ENCODE assay signal across 32 cellular contexts in the genomic region with DNA sequence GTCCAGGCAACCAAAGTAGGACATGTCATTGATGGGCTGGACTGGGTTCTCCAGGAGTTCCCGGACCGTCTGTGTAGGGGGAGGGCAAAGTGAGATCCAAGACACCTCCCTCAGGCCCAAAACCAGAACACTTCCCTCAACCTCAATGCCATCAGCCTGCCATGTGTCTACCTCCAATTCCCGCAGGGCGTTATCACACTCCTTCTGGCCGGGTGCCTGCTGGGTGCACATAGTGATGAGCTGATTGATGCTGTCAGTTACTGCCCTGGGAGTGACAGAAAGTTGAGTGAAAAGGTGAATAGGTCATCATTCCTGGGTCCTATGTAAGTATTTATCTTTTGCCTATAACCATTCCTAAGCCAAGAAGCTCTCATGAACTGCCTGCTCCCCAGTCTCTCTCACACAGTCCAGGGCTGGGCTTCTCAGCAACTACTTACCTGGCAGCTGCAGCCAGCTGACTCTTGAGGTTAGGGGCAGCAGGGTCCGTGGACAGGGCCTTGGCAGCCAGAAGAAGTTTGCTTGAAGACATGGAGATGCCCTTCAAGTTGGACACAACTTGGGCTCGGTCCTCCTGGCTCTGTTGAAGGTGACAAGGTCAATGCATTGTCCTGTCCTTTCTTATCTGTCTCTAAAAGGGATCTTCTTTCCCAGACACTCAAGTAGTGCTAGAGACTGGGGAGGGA. TPM values are rescaled to one million over a fixed set of nuclear protein-coding genes. Genes with fewer than 3 reads are reported as not detected.
DNase-seq lines count a peak whose midpoint lies in the region; ATAC-seq, FAIRE-seq and TF ChIP-seq lines count a peak whose summit lies in the region.
"Had no signal": no experiment of that assay in that cellular context is flagged by ENCODE, and none has a peak within 500 bp of the region (broad histone marks: within the 10 kb centered on the region; RNA-seq: fewer than 3 reads in every experiment).

No MANE protein-coding gene starts in this region.

- H3K36me3 ChIP-seq in cardiac muscle cell: peaks cover 77% of the 10 kb centered on the region
- H3K36me3 ChIP-seq in K562 (ENCODE audit: control insufficient read depth, insufficient read depth, low read length): peaks cover 90% of the 10 kb centered on the region; the same call in 2 of the 3 replicates
- peaks cover 70 to 90% of the 10 kb centered on the region in 2 donors for H3K36me3 ChIP-seq in kidney (ENCODE audit: control insufficient read depth in 1 of 2, insufficient read depth in 2 of 2, low read length in 2 of 2)
- peaks cover 83 to 85% of the 10 kb centered on the region in 2 donors for H3K36me3 ChIP-seq in stomach smooth muscle (ENCODE audit: control insufficient read depth in 2 of 2, insufficient read depth in 2 of 2, low read length in 2 of 2)

- H3K9me3 ChIP-seq in cardiac muscle cell (ENCODE audit: low read depth) (no peaks in the 10 kb centered on the region), K562 (replicated peaks; ENCODE audit: control insufficient read depth, insufficient read depth, low read depth, low read length) (no peaks in the 10 kb centered on the region), kidney (ENCODE audit: control insufficient read depth in 1 of 2, low read length in 2 of 2) (no peaks in the 10 kb centered on the region), stomach smooth muscle (ENCODE audit: control insufficient read depth in 2 of 2, low read length in 2 of 2) (no peaks in the 10 kb centered on the region)
- H3K9me3 ChIP-seq: left lung, psoas muscle, SK-N-SH had no signal

- in situ Hi-C loops in K562 (cut with MboI): no loop called here

- no peak for TF ChIP-seq POLR2A in K562 (conservative IDR thresholded peaks at IDR 0.05)

- peaks cover 3% of the 10 kb centered on the region for H3K9me1 ChIP-seq in K562 (ENCODE audit: control insufficient read depth, insufficient read depth, low read length)

- FAIRE-seq in K562 (lab: Jason Lieb, UNC): no peak
- no peak for FAIRE-seq in kidney (lab: Jason Lieb, UNC)
- FAIRE-seq in D721Med (lab: Jason Lieb, UNC): no peak
- FAIRE-seq: A204.1, urothelium cell line had no signal

- intact Hi-C loops in Right ventricle myocardium superior (cut with DNase I): no loop called here
- intact Hi-C loops in K562 (cut with micrococcal nuclease): no loop called here
- intact Hi-C loops in kidney (cut with DNase I): no loop called here

- no peaks in the 10 kb centered on the region for H3K79me2 ChIP-seq in K562 (ENCODE audit: control insufficient read depth, insufficient read depth, low read length)

- H3K4me3 ChIP-seq in cardiac muscle cell: no peak overlapping the region
- no peak overlapping the region for H3K4me3 ChIP-seq in K562
- no peak overlapping the region for H3K4me3 ChIP-seq in kidney (ENCODE audit: low read length in 2 of 2)
- no peak overlapping the region for H3K4me3 ChIP-seq in stomach smooth muscle (ENCODE audit: low read length in 2 of 2)
- H3K4me3 ChIP-seq: GM23248, left lung, psoas muscle had no signal

- no peak for TF ChIP-seq EP300 in K562 (IDR thresholded peaks at IDR 0.05; ENCODE audit: low read length)

- TF ChIP-seq CTCF in cardiac muscle cell (IDR thresholded peaks at IDR 0.05; ENCODE audit: low read depth, low read length) (no peak), K562 (IDR thresholded peaks at IDR 0.05 in 2 of 3, conservative IDR thresholded peaks at IDR 0.05 in 1 of 3; ENCODE audit: insufficient read depth in 2 of 3, low read depth in 1 of 3, low read length in 3 of 3) (no peak), kidney (IDR thresholded peaks at IDR 0.05; ENCODE audit: borderline replicate concordance, extremely low read depth, insufficient read depth) (no peak), D721Med (IDR thresholded peaks at IDR 0.05; ENCODE audit: insufficient read depth, missing control alignments) (no peak)

- BruUV-seq in K562 (replicated peaks; lab: Mats Ljungman, UMichigan): TSS peak; percentile 37

- H3K9ac ChIP-seq in K562 (ENCODE audit: insufficient read depth in 1 of 2, low read depth in 2 of 2, low read length in 2 of 2) (no peak overlapping the region), kidney (ENCODE audit: low read length in 2 of 2) (no peak overlapping the region), stomach smooth muscle (ENCODE audit: low read length in 2 of 2) (no peak overlapping the region)
- H3K9ac ChIP-seq: GM23248, SK-N-SH had no signal

- no peak overlapping the region for H2AFZ ChIP-seq in K562 (ENCODE audit: low read depth, low read length)
- H2AFZ ChIP-seq: GM23248 had no signal

- no peaks in the 10 kb centered on the region for H4K20me1 ChIP-seq in K562 (replicated peaks; ENCODE audit: control insufficient read depth, insufficient read depth, low read length)

- H3K4me1 ChIP-seq in cardiac muscle cell (ENCODE audit: low read depth) (no peaks in the 10 kb centered on the region), K562 (replicated peaks in 1 of 2; ENCODE audit: control insufficient read depth in 2 of 2, insufficient read depth in 2 of 2, low read length in 2 of 2) (no peaks in the 10 kb centered on the region), kidney (ENCODE audit: control insufficient read depth in 1 of 2, insufficient read depth in 1 of 2, low read depth in 1 of 2, low read length in 2 of 2) (peaks cover 0 to 11% of the 10 kb centered on the region in 2 donors), stomach smooth muscle (ENCODE audit: control insufficient read depth, insufficient read depth, low read length) (no peaks in the 10 kb centered on the region)
- H3K4me1 ChIP-seq: left lung, psoas muscle had no signal

- H3K4me2 ChIP-seq in K562 (ENCODE audit: insufficient read depth, low read length): no peak overlapping the region
- H3K4me2 ChIP-seq: SK-N-SH had no signal

- H3K27ac ChIP-seq in cardiac muscle cell (peak overlapping the region; percentile 39), K562 (ENCODE audit: extremely low read depth, low read depth, low read length) (no peak overlapping the region), kidney (ENCODE audit: low read depth in 2 of 2, low read length in 2 of 2) (peak overlapping the region in 1 of 2 donors; percentile 11), stomach smooth muscle (ENCODE audit: low read length) (peak overlapping the region; percentile 49)
- H3K27ac ChIP-seq: brain microvascular endothelial cell, GM23248, left lung, psoas muscle had no signal

- H3K27me3 ChIP-seq in cardiac muscle cell: no peaks in the 10 kb centered on the region
- no peaks in the 10 kb centered on the region for H3K27me3 ChIP-seq in K562 (ENCODE audit: control insufficient read depth in 2 of 2, insufficient read depth in 2 of 2, low read length in 2 of 2)
- H3K27me3 ChIP-seq in stomach smooth muscle (ENCODE audit: control insufficient read depth in 1 of 2, insufficient read depth in 2 of 2, low read length in 2 of 2): no peaks in the 10 kb centered on the region
- H3K27me3 ChIP-seq: brain microvascular endothelial cell, left lung had no signal

- no peak for ATAC-seq in Right ventricle myocardium superior (ENCODE audit: poor library complexity)
- no peak for ATAC-seq in K562
- ATAC-seq: activated CD8-positive, alpha-beta T cell treated with anti-CD3 and anti-CD28 coated beads for 36 hours; activated T-helper 17 cell treated with anti-CD3 and anti-CD28 coated beads, Interleukin-2, amount 50 U/mL, for 72 hours; left lung had no signal

- CTCF ChIA-PET in K562 (lab: Yijun Ruan, JAX; ENCODE audit: low intra/inter-chr PET ratio): no interaction called here

- POLR2A ChIA-PET in K562 (lab: Yijun Ruan, JAX): interaction anchor here (0.6 to 2.3 kb wide), 5 partner anchors 11 to 89 kb away, joined by 3 to 10 read pairs (median 3); partner anchors contain the start of genes CCDC107 and RMRP

- DNase-seq in cardiac muscle cell (ENCODE audit: low read depth in 1 of 2, low spot score in 1 of 2) (no peak), Right ventricle myocardium superior (no peak), K562 (ENCODE audit: extremely low read depth in 1 of 4, low spot score in 3 of 4) (no peak), kidney (peak; percentile 55), NCI-H524 (lab: John Stamatoyannopoulos, UW) (no peak), D721Med (ENCODE audit: insufficient read length, low spot score) (no peak)
- DNase-seq in stimulated activated CD4-positive, alpha-beta T cell treated with anti-CD3 and anti-CD28 coated beads, Interleukin-4, amount 100 ng/mL, for 1 hour: no peak
- DNase-seq: activated CD4-positive, alpha-beta T cell treated with anti-CD3 and anti-CD28 coated beads for 1 hour; activated CD8-positive, alpha-beta memory T cell treated with anti-CD3 and anti-CD28 coated beads, Interleukin-2, amount 50 U/mL, for 48 hours; activated CD8-positive, alpha-beta T cell treated with anti-CD3 and anti-CD28 coated beads for 36 hours; activated naive CD4-positive, alpha-beta T cell treated with anti-CD3 and anti-CD28 coated beads, Interleukin-2, amount 50 U/mL, for 16 hours; amniotic stem cell; brain microvascular endothelial cell; CD4-positive, alpha-beta T cell; cortex of kidney; effector memory CD4-positive, alpha-beta T cell; erythroblast; glutamatergic neuron; GM23248; left lung; NCI-H1105; NCI-H187; NCI-H2171; nucleus accumbens; psoas muscle; SK-N-SH; stimulated activated CD4-positive, alpha-beta T cell treated with anti-CD3 and anti-CD28 coated beads, Interleukin-4, amount 100 ng/mL, for 4 hours had no signal

- 79% methylated on average over 3 of the region's 7 CpGs for WGBS in K562 (ENCODE audit: insufficient coverage, low coverage, missing lambda C conversion rate)

- TF ChIP-seq RAD21 in K562 (CRISPR knock-in tag; conservative IDR thresholded peaks at IDR 0.05 in 1 of 2, IDR thresholded peaks at IDR 0.05 in 1 of 2): no peak

RNA-seq across cellular contexts. Expression of gene TLN1, which starts 21.0 kb away (rescaled TPM):
- total RNA-seq in cardiac muscle cell: 172 and 178 TPM in 2 replicates
- 96.0 and 98.0 TPM in 2 replicates for polyA plus RNA-seq in cardiac muscle cell
- total RNA-seq in Right ventricle myocardium superior: 252 TPM
- total RNA-seq in K562 (2011; cell fraction: chromatin; rRNA removed; ENCODE audit: low replicate concordance): 276 and 411 TPM in 2 replicates
- 190 and 200 TPM in 2 replicates for total RNA-seq in K562 (2011; cell fraction: nucleolus; rRNA removed)
- 167 and 186 TPM in 2 replicates for total RNA-seq in K562 (2011; cell fraction: nucleoplasm; rRNA removed)
- 94.3 and 121 TPM in 2 replicates for total RNA-seq in K562 (2014; rRNA removed)
- 40.9 and 44.0 TPM in 2 replicates for total RNA-seq in K562 (2014; rRNA removed; fragmentation: Illumina TruSeq; extraction: Trizol)
- total RNA-seq in K562 (2015; rRNA removed; fragmentation: Illumina TruSeq; extraction: Trizol): 49.4 and 50.7 TPM in 2 replicates
- total RNA-seq in K562 (2021): 201 and 240 TPM in 2 replicates
- polyA plus RNA-seq in K562 (2011; rRNA removed): 54.8 and 98.5 TPM in 2 replicates
- 49.0 and 84.8 TPM in 2 replicates for polyA plus RNA-seq in K562 (2011; cell fraction: cytosol; rRNA removed)
- 81.3 and 128 TPM in 2 replicates for polyA plus RNA-seq in K562 (2011; cell fraction: nucleus; rRNA removed)
- 116 and 190 TPM in 2 replicates for polyA plus RNA-seq in K562 (2012)
- polyA plus RNA-seq in K562 (2014; fragmentation: Illumina TruSeq; extraction: Trizol): 75.1 and 98.7 TPM in 2 replicates
- polyA plus RNA-seq in K562 (2014; fragmentation: Nextera tagmentation; extraction: Ambion mirVana): 10 to 100 TPM in 1 of 2 experiments, 1 to 10 TPM in 1; 3.6 to 10.2 TPM
- 49.2 and 72.0 TPM in 2 replicates for polyA plus RNA-seq in K562 (2014; rRNA removed)
- 190 and 196 TPM in 2 replicates for polyA minus RNA-seq in K562 (2011; rRNA and poly(A)+ RNA removed)
- 278 and 355 TPM in 2 replicates for polyA minus RNA-seq in K562 (2011; cell fraction: cytosol; rRNA and poly(A)+ RNA removed)
- 62.3 and 63.3 TPM in 2 replicates for polyA minus RNA-seq in K562 (2011; cell fraction: nucleus; rRNA and poly(A)+ RNA removed)
- 376 TPM for total RNA-seq in kidney
- 71.7 TPM for polyA plus RNA-seq in kidney (ENCODE audit: insufficient read depth, low read depth, low replicate concordance)

RNA-seq across cellular contexts. Expression of gene TPM2, which starts 21.2 kb away (rescaled TPM):
- 645 and 899 TPM in 2 replicates for total RNA-seq in cardiac muscle cell
- polyA plus RNA-seq in cardiac muscle cell: 761 and 1,591 TPM in 2 replicates
- total RNA-seq in Right ventricle myocardium superior: 966 TPM
- 40.2 and 54.0 TPM in 2 replicates for total RNA-seq in K562 (2011; cell fraction: chromatin; rRNA removed; ENCODE audit: low replicate concordance)
- 25.3 and 29.3 TPM in 2 replicates for total RNA-seq in K562 (2011; cell fraction: nucleolus; rRNA removed)
- total RNA-seq in K562 (2011; cell fraction: nucleoplasm; rRNA removed): 34.5 and 39.0 TPM in 2 replicates
- 4.5 TPM in 2 replicates for total RNA-seq in K562 (2014; rRNA removed)
- 1.7 and 1.8 TPM in 2 replicates for total RNA-seq in K562 (2014; rRNA removed; fragmentation: Illumina TruSeq; extraction: Trizol)
- total RNA-seq in K562 (2015; rRNA removed; fragmentation: Illumina TruSeq; extraction: Trizol): 2.9 and 3.3 TPM in 2 replicates
- total RNA-seq in K562 (2021): 6.9 and 9.1 TPM in 2 replicates
- 4.6 and 7.9 TPM in 2 replicates for polyA plus RNA-seq in K562 (2011; rRNA removed)
- polyA plus RNA-seq in K562 (2011; cell fraction: cytosol; rRNA removed): 1.1 and 2.0 TPM in 2 replicates
- 63.3 and 81.9 TPM in 2 replicates for polyA plus RNA-seq in K562 (2011; cell fraction: nucleus; rRNA removed)
- polyA plus RNA-seq in K562 (2012): 7.8 and 11.9 TPM in 2 replicates
- polyA plus RNA-seq in K562 (2014; fragmentation: Illumina TruSeq; extraction: Trizol): 4.9 and 5.2 TPM in 2 replicates
- under 1 TPM; 0.28 to 0.56 TPM for polyA plus RNA-seq in K562 (2014; fragmentation: Nextera tagmentation; extraction: Ambion mirVana)
- polyA plus RNA-seq in K562 (2014; rRNA removed): 9.8 and 16.1 TPM in 2 replicates
- 0.91 and 1.3 TPM in 2 replicates for polyA minus RNA-seq in K562 (2011; rRNA and poly(A)+ RNA removed)
- 2.1 and 5.4 TPM in 2 replicates for polyA minus RNA-seq in K562 (2011; cell fraction: cytosol; rRNA and poly(A)+ RNA removed)
- polyA minus RNA-seq in K562 (2011; cell fraction: nucleus; rRNA and poly(A)+ RNA removed): 5.0 and 5.3 TPM in 2 replicates
- total RNA-seq in kidney: 218 TPM
- polyA plus RNA-seq in kidney (ENCODE audit: insufficient read depth, low read depth, low replicate concordance): 287 TPM

RNA-seq across cellular contexts. Expression of gene CREB3, which starts 21.5 kb away (rescaled TPM):
- 45.7 and 51.5 TPM in 2 replicates for total RNA-seq in cardiac muscle cell
- polyA plus RNA-seq in cardiac muscle cell: 62.3 and 84.2 TPM in 2 replicates
- 20.3 TPM for total RNA-seq in Right ventricle myocardium superior
- total RNA-seq in K562 (2011; cell fraction: chromatin; rRNA removed; ENCODE audit: low replicate concordance): 13.6 and 27.1 TPM in 2 replicates
- total RNA-seq in K562 (2011; cell fraction: nucleolus; rRNA removed): 20.3 and 23.0 TPM in 2 replicates
- total RNA-seq in K562 (2011; cell fraction: nucleoplasm; rRNA removed): 14.0 and 18.6 TPM in 2 replicates
- total RNA-seq in K562 (2014; rRNA removed): 18.3 and 19.3 TPM in 2 replicates
- 10.6 and 10.8 TPM in 2 replicates for total RNA-seq in K562 (2014; rRNA removed; fragmentation: Illumina TruSeq; extraction: Trizol)
- 13.1 and 14.9 TPM in 2 replicates for total RNA-seq in K562 (2015; rRNA removed; fragmentation: Illumina TruSeq; extraction: Trizol)
- 16.5 and 17.0 TPM in 2 replicates for total RNA-seq in K562 (2021)
- polyA plus RNA-seq in K562 (2011; rRNA removed): 8.1 and 9.4 TPM in 2 replicates
- 7.9 and 14.4 TPM in 2 replicates for polyA plus RNA-seq in K562 (2011; cell fraction: cytosol; rRNA removed)
- 16.5 and 20.0 TPM in 2 replicates for polyA plus RNA-seq in K562 (2011; cell fraction: nucleus; rRNA removed)
- 14.9 and 23.7 TPM in 2 replicates for polyA plus RNA-seq in K562 (2012)
- 17.1 and 18.3 TPM in 2 replicates for polyA plus RNA-seq in K562 (2014; fragmentation: Illumina TruSeq; extraction: Trizol)
- 1 to 10 TPM; 5.7 to 9.4 TPM for polyA plus RNA-seq in K562 (2014; fragmentation: Nextera tagmentation; extraction: Ambion mirVana)
- 15.3 TPM in 2 replicates for polyA plus RNA-seq in K562 (2014; rRNA removed)
- 4.0 and 4.5 TPM in 2 replicates for polyA minus RNA-seq in K562 (2011; rRNA and poly(A)+ RNA removed)
- 4.2 and 4.7 TPM in 2 replicates for polyA minus RNA-seq in K562 (2011; cell fraction: cytosol; rRNA and poly(A)+ RNA removed)
- 7.4 and 7.9 TPM in 2 replicates for polyA minus RNA-seq in K562 (2011; cell fraction: nucleus; rRNA and poly(A)+ RNA removed)
- total RNA-seq in kidney: 40.5 TPM
- 52.0 TPM for polyA plus RNA-seq in kidney (ENCODE audit: insufficient read depth, low read depth, low replicate concordance)

RNA-seq across cellular contexts. Expression of gene CA9, which starts 37.2 kb away (rescaled TPM):
- total RNA-seq in cardiac muscle cell (2.4 and 3.1 TPM in 2 replicates), Right ventricle myocardium superior (not detected), K562 (2014; rRNA removed) (0.36 and 0.45 TPM in 2 replicates), K562 (2014; rRNA removed; fragmentation: Illumina TruSeq; extraction: Trizol) (not detected in 2 replicates), K562 (2015; rRNA removed; fragmentation: Illumina TruSeq; extraction: Trizol) (not detected in 2 replicates), K562 (2021) (0.63 and 0.73 TPM in 2 replicates), kidney (0.85 TPM)
- polyA plus RNA-seq in cardiac muscle cell (2.6 and 4.9 TPM in 2 replicates), K562 (2011; rRNA removed) (10.6 and 13.0 TPM in 2 replicates), K562 (2014; fragmentation: Illumina TruSeq; extraction: Trizol) (0.15 and 0.24 TPM in 2 replicates), K562 (2014; fragmentation: Nextera tagmentation; extraction: Ambion mirVana) (not detected), K562 (2014; rRNA removed) (0.60 TPM in 1 of 2 replicates, not detected in the other), kidney (ENCODE audit: insufficient read depth, low read depth, low replicate concordance) (0.67 TPM)
- 3.0 and 11.1 TPM in 2 replicates for total RNA-seq in K562 (2011; cell fraction: chromatin; rRNA removed; ENCODE audit: low replicate concordance)
- 11.6 and 14.5 TPM in 2 replicates for total RNA-seq in K562 (2011; cell fraction: nucleolus; rRNA removed)
- 8.3 and 12.4 TPM in 2 replicates for total RNA-seq in K562 (2011; cell fraction: nucleoplasm; rRNA removed)
- 9.3 and 13.2 TPM in 2 replicates for polyA plus RNA-seq in K562 (2011; cell fraction: cytosol; rRNA removed)
- 9.5 and 15.2 TPM in 2 replicates for polyA plus RNA-seq in K562 (2011; cell fraction: nucleus; rRNA removed)
- polyA plus RNA-seq in K562 (2012): 2.4 and 2.7 TPM in 2 replicates
- polyA minus RNA-seq in K562 (2011; rRNA and poly(A)+ RNA removed): 1.4 and 1.5 TPM in 2 replicates
- polyA minus RNA-seq in K562 (2011; cell fraction: cytosol; rRNA and poly(A)+ RNA removed): 3.1 and 4.2 TPM in 2 replicates
- polyA minus RNA-seq in K562 (2011; cell fraction: nucleus; rRNA and poly(A)+ RNA removed): 0.78 and 1.2 TPM in 2 replicates
- total RNA-seq: CD4-positive, alpha-beta T cell; Daoy; psoas muscle had no signal

RNA-seq across cellular contexts. Expression of gene GBA2, which starts 38.1 kb away (rescaled TPM):
- 132 and 157 TPM in 2 replicates for total RNA-seq in cardiac muscle cell
- polyA plus RNA-seq in cardiac muscle cell: 135 and 140 TPM in 2 replicates
- total RNA-seq in Right ventricle myocardium superior: 74.6 TPM
- total RNA-seq in K562 (2011; cell fraction: chromatin; rRNA removed; ENCODE audit: low replicate concordance): 274 and 418 TPM in 2 replicates
- total RNA-seq in K562 (2011; cell fraction: nucleolus; rRNA removed): 163 and 173 TPM in 2 replicates
- 160 and 174 TPM in 2 replicates for total RNA-seq in K562 (2011; cell fraction: nucleoplasm; rRNA removed)
- 28.5 and 32.6 TPM in 2 replicates for total RNA-seq in K562 (2014; rRNA removed)
- 27.2 and 29.3 TPM in 2 replicates for total RNA-seq in K562 (2014; rRNA removed; fragmentation: Illumina TruSeq; extraction: Trizol)
- 32.1 and 32.7 TPM in 2 replicates for total RNA-seq in K562 (2015; rRNA removed; fragmentation: Illumina TruSeq; extraction: Trizol)
- 39.4 and 45.0 TPM in 2 replicates for total RNA-seq in K562 (2021)
- 42.2 and 58.0 TPM in 2 replicates for polyA plus RNA-seq in K562 (2011; rRNA removed)
- polyA plus RNA-seq in K562 (2011; cell fraction: cytosol; rRNA removed): 37.5 and 42.3 TPM in 2 replicates
- polyA plus RNA-seq in K562 (2011; cell fraction: nucleus; rRNA removed): 311 and 346 TPM in 2 replicates
- polyA plus RNA-seq in K562 (2012): 41.0 and 65.6 TPM in 2 replicates
- polyA plus RNA-seq in K562 (2014; fragmentation: Illumina TruSeq; extraction: Trizol): 38.4 and 40.3 TPM in 2 replicates
- polyA plus RNA-seq in K562 (2014; fragmentation: Nextera tagmentation; extraction: Ambion mirVana): 10 to 100 TPM; 14.1 to 24.3 TPM
- polyA plus RNA-seq in K562 (2014; rRNA removed): 60.4 and 63.2 TPM in 2 replicates
- 47.8 and 48.8 TPM in 2 replicates for polyA minus RNA-seq in K562 (2011; rRNA and poly(A)+ RNA removed)
- polyA minus RNA-seq in K562 (2011; cell fraction: cytosol; rRNA and poly(A)+ RNA removed): 12.4 and 17.6 TPM in 2 replicates
- polyA minus RNA-seq in K562 (2011; cell fraction: nucleus; rRNA and poly(A)+ RNA removed): 56.4 and 96.6 TPM in 2 replicates
- 93.2 TPM for total RNA-seq in kidney
- 83.2 TPM for polyA plus RNA-seq in kidney (ENCODE audit: insufficient read depth, low read depth, low replicate concordance)
